ENCODE assay signal across 29 cellular contexts in genomic region chr1:33065301-33065700, GRCh38.
"Had no signal": no experiment of that assay in that cellular context is flagged by ENCODE, and none has a peak within 500 bp of the region (broad histone marks: within the 10 kb centered on the region; RNA-seq: fewer than 3 reads in every experiment).

No MANE protein-coding gene starts in this region.

- H3K27ac Mint-ChIP-seq: immature natural killer cell; mesothelial cell of epicardium; naive B cell; natural killer cell; nephron progenitor cell; neural progenitor cell; stimulated activated effector memory CD8-positive, alpha-beta T cell treated with anti-CD3 and anti-CD28 coated beads, Interleukin-12 subunit alpha, Interleukin-12 subunit beta, amount 100 ng/mL, for 72 hours; stimulated activated naive CD8-positive, alpha-beta T cell treated with anti-CD3 and anti-CD28 coated beads, Interleukin-15, Interleukin-2, amounts not matched to agents 100 ng/mL and 50 ng/mL, for 24 hours had no signal

- DNase-seq: hippocampal formation; immature natural killer cell; islet precursor cell; left ventricle myocardium inferior; mesendoderm; naive B cell; natural killer cell; nephron progenitor cell; ovary; retina; right cardiac atrium; stimulated activated CD4-positive, alpha-beta T cell treated with anti-CD3 and anti-CD28 coated beads, Interleukin-12 subunit alpha, Interleukin-12 subunit beta, amount 100 ng/mL, for 4 hours; stimulated activated CD4-positive, alpha-beta T cell treated with anti-CD3 and anti-CD28 coated beads, Interleukin-15, amount 100 ng/mL, for 24 hours; stimulated activated CD4-positive, alpha-beta T cell treated with anti-CD3 and anti-CD28 coated beads, Interleukin-2, amount 100 ng/mL, for 24 hours; stimulated activated CD4-positive, alpha-beta T cell treated with anti-CD3 and anti-CD28 coated beads, Interleukin-4, amount 100 ng/mL, for 1 hour; stimulated activated naive CD4-positive, alpha-beta T cell; tibial artery; trophoblast cell; upper lobe of right lung had no signal

- H3K27ac ChIP-seq: left ventricle myocardium inferior, neural progenitor cell, ovary, prostate gland, skin epidermis, suprapubic skin, thoracic aorta, tibial artery, upper lobe of right lung had no signal

- H3K4me1 Mint-ChIP-seq: immature natural killer cell; mesothelial cell of epicardium; natural killer cell; nephron progenitor cell; neural progenitor cell; stimulated activated effector memory CD8-positive, alpha-beta T cell treated with anti-CD3 and anti-CD28 coated beads, Interleukin-12 subunit alpha, Interleukin-12 subunit beta, amount 100 ng/mL, for 72 hours had no signal

- H3K9ac ChIP-seq: neural progenitor cell had no signal

- H3K4me2 ChIP-seq: neural progenitor cell had no signal

- H2AFZ ChIP-seq: neural progenitor cell had no signal

- H3K36me3 ChIP-seq: neural progenitor cell, ovary, prostate gland, suprapubic skin, thoracic aorta, upper lobe of right lung had no signal

- H3K4me3 ChIP-seq: left ventricle myocardium inferior, lung, neural progenitor cell, ovary, prostate gland, skin epidermis, suprapubic skin, thoracic aorta, tibial artery, upper lobe of right lung had no signal

- H3K9me3 ChIP-seq: ovary, prostate gland had no signal

- H3K27me3 ChIP-seq: neural progenitor cell, ovary, suprapubic skin, tibial artery, upper lobe of right lung had no signal

- H3K4me1 ChIP-seq: left ventricle myocardium inferior, neural progenitor cell, prostate gland, upper lobe of right lung had no signal

- ATAC-seq: natural killer cell; right cardiac atrium; sciatic nerve; stimulated activated effector memory CD8-positive, alpha-beta T cell treated with anti-CD3 and anti-CD28 coated beads, Interleukin-12 subunit alpha, Interleukin-12 subunit beta, amount 100 ng/mL, for 72 hours; upper lobe of right lung had no signal

- H3K36me3 Mint-ChIP-seq: mesothelial cell of epicardium; stimulated activated effector memory CD8-positive, alpha-beta T cell treated with anti-CD3 and anti-CD28 coated beads, Interleukin-12 subunit alpha, Interleukin-12 subunit beta, amount 100 ng/mL, for 72 hours had no signal

- H3K4me3 Mint-ChIP-seq: mesothelial cell of epicardium; natural killer cell; nephron progenitor cell; neural progenitor cell; stimulated activated effector memory CD8-positive, alpha-beta T cell treated with anti-CD3 and anti-CD28 coated beads, Interleukin-12 subunit alpha, Interleukin-12 subunit beta, amount 100 ng/mL, for 72 hours; stimulated activated naive CD8-positive, alpha-beta T cell treated with anti-CD3 and anti-CD28 coated beads, Interleukin-15, Interleukin-2, amounts not matched to agents 100 ng/mL and 50 ng/mL, for 24 hours had no signal
